8 cellular contexts compared by ENCODE assay signal in genomic region chr19:35612559-35613321, GRCh38. TPM values are rescaled to one million over a fixed set of nuclear protein-coding genes. Genes with fewer than 3 reads are reported as not detected.
DNase-seq lines count a peak whose midpoint lies in the region; ATAC-seq, FAIRE-seq and TF ChIP-seq lines count a peak whose summit lies in the region.

Gene HAUS5, plus strand, starts transcription at chr19:35612735. Its CDS starts 60 bp downstream, at chr19:35612795.

- peak; percentile 73 for ATAC-seq in HG02938 (IDR thresholded peaks at IDR 0.05; ENCODE audit: unreplicated experiment)

- peak within 1 kb of the TSS; percentile 80 for H3K4me3 ChIP-seq in left ventricle myocardium inferior
- H3K4me3 ChIP-seq in prostate gland: peak within 1 kb of the TSS; percentile 56 to 65

- H3K4me1 ChIP-seq in left ventricle myocardium inferior: peaks cover 15% of the 10 kb centered on the region
- H3K4me1 ChIP-seq in prostate gland (replicated peaks): no peaks in the 10 kb centered on the region

- peak; percentile 81 for TF ChIP-seq POLR2A in GM15510 (IDR thresholded peaks at IDR 0.05; ENCODE audit: borderline replicate concordance, extremely low read depth, insufficient read length)
- TF ChIP-seq POLR2A in prostate gland (IDR thresholded peaks at IDR 0.05): peak; percentile 63

- H3K27me3 ChIP-seq in left ventricle myocardium inferior (ENCODE audit: low read depth): no peaks in the 10 kb centered on the region
- H3K27me3 ChIP-seq in prostate gland (replicated peaks; ENCODE audit: insufficient read depth): no peaks in the 10 kb centered on the region

- H3K27ac ChIP-seq in angular gyrus (ENCODE audit: low read depth, low read length): peak within 1 kb of the TSS; percentile 65
- peak within 1 kb of the TSS; percentile 63 for H3K27ac ChIP-seq in left ventricle myocardium inferior (replicated peaks)
- H3K27ac ChIP-seq in prostate gland: peak within 1 kb of the TSS; percentile 36 to 64

- H3K36me3 ChIP-seq in left ventricle myocardium inferior (no peaks in the 10 kb centered on the region), prostate gland (no peaks in the 10 kb centered on the region)

- peak; percentile 96 for FAIRE-seq in urothelium cell line (lab: Jason Lieb, UNC)

- intact Hi-C loops in left ventricle myocardium inferior (cut with micrococcal nuclease) (no loop called here), prostate gland (cut with DNase I) (no loop called here)

- TF ChIP-seq CTCF in left ventricle myocardium inferior (IDR thresholded peaks at IDR 0.05; ENCODE audit: borderline replicate concordance) (no peak), prostate gland (IDR thresholded peaks at IDR 0.05) (peak in 2 of 4 experiments; percentile 36 to 46)

- WGBS in prostate gland: under 1% methylated on average over 46 of the region's 47 CpGs

- DNase-seq in NCI-H187 treated with DMSO at 0.1 percent for 48 hours (lab: John Stamatoyannopoulos, UW) (peak; percentile 89), T-helper 2 cell (peak; percentile 90 to 95 (median 91)), left ventricle myocardium inferior (peak; percentile 93), prostate gland (ENCODE audit: low spot score) (peak; percentile 94), urothelium cell line (ENCODE audit: low spot score) (peak; percentile 97)

- H3K9me3 ChIP-seq in left ventricle myocardium inferior (replicated peaks) (peaks cover 10% of the 10 kb centered on the region), prostate gland (no peaks in the 10 kb centered on the region)

RNA-seq across cellular contexts. Expression of gene HAUS5, which starts in this region (rescaled TPM):
- total RNA-seq in left ventricle myocardium inferior (3.7 TPM), prostate gland (10 to 100 TPM; 10.0 to 17.5 TPM)

Comparison
In these comparisons a context has a peak if more than half of its experiments do, and no peak if none do; other contexts are left out.
1. Peak in every context shown above with its lines: DNase-seq, ATAC-seq, H3K4me3 ChIP-seq and H3K27ac ChIP-seq.